In genomic region chr1:216914974-216915373, GRCh38 we compare ENCODE assay signal across 14 cellular contexts.
"Had no signal": no experiment of that assay in that cellular context is flagged by ENCODE, and none has a peak within 500 bp of the region (broad histone marks: within the 10 kb centered on the region; RNA-seq: fewer than 3 reads in every experiment).

No MANE protein-coding gene starts in this region.

- H3K27ac Mint-ChIP-seq: activated CD8-positive, alpha-beta memory T cell treated with anti-CD3 and anti-CD28 coated beads, Interleukin-2, amount 10 ng/mL, durations not matched to agents 7 days and 5 days; activated naive CD4-positive, alpha-beta T cell treated with anti-CD3 and anti-CD28 coated beads, Interleukin-2, amount 50 U/mL, for 24 hours; activated T-cell treated with anti-CD3 and anti-CD28 coated beads, Interleukin-2, amount 50 U/mL, for 24 hours; type B pancreatic cell had no signal

- H3K36me3 Mint-ChIP-seq: activated CD8-positive, alpha-beta memory T cell treated with anti-CD3 and anti-CD28 coated beads, Interleukin-2, amount 10 ng/mL, durations not matched to agents 7 days and 5 days; activated naive CD4-positive, alpha-beta T cell treated with anti-CD3 and anti-CD28 coated beads, Interleukin-2, amount 50 U/mL, for 24 hours; type B pancreatic cell had no signal

- DNase-seq: activated CD4-positive, alpha-beta T cell treated with anti-CD3 and anti-CD28 coated beads for 1 hour; activated CD4-positive, alpha-beta T cell treated with anti-CD3 and anti-CD28 coated beads, Interleukin-2, amount 50 U/mL, for 48 hours; activated CD8-positive, alpha-beta memory T cell treated with anti-CD3 and anti-CD28 coated beads, Interleukin-2, amount 10 ng/mL, durations not matched to agents 7 days and 5 days; activated effector memory CD4-positive, alpha-beta T cell treated with Interleukin-2 at 50 U/mL for 16 hours; activated T-cell treated with anti-CD3 and anti-CD28 coated beads, Interleukin-2, amount 50 U/mL, for 24 hours; esophagus squamous epithelium; heart left ventricle; islet precursor cell; left lung; stimulated activated CD4-positive, alpha-beta T cell treated with anti-CD3 and anti-CD28 coated beads, Interleukin-2, amount 100 ng/mL, for 48 hours; stimulated activated naive CD8-positive, alpha-beta T cell treated with anti-CD3 and anti-CD28 coated beads, Interleukin-15, Interleukin-2, amounts not matched to agents 100 U/mL and 50 U/mL, for 24 hours had no signal

- H3K27ac ChIP-seq: esophagus squamous epithelium, heart left ventricle, left lung, suprapubic skin had no signal

- H3K4me1 Mint-ChIP-seq: activated CD8-positive, alpha-beta memory T cell treated with anti-CD3 and anti-CD28 coated beads, Interleukin-2, amount 10 ng/mL, durations not matched to agents 7 days and 5 days; activated naive CD4-positive, alpha-beta T cell treated with anti-CD3 and anti-CD28 coated beads, Interleukin-2, amount 50 U/mL, for 24 hours had no signal

- H3K9me3 Mint-ChIP-seq: type B pancreatic cell had no signal

- H3K27me3 Mint-ChIP-seq: activated CD8-positive, alpha-beta memory T cell treated with anti-CD3 and anti-CD28 coated beads, Interleukin-2, amount 10 ng/mL, durations not matched to agents 7 days and 5 days; activated naive CD4-positive, alpha-beta T cell treated with anti-CD3 and anti-CD28 coated beads, Interleukin-2, amount 50 U/mL, for 24 hours; activated T-cell treated with anti-CD3 and anti-CD28 coated beads, Interleukin-2, amount 50 U/mL, for 24 hours had no signal

- ATAC-seq: activated CD8-positive, alpha-beta memory T cell treated with anti-CD3 and anti-CD28 coated beads, Interleukin-2, amount 10 ng/mL, durations not matched to agents 7 days and 5 days; left lung; stimulated activated naive CD8-positive, alpha-beta T cell treated with anti-CD3 and anti-CD28 coated beads, Interleukin-15, Interleukin-2, amounts not matched to agents 100 U/mL and 50 U/mL, for 24 hours had no signal

- H3K9me3 ChIP-seq: esophagus squamous epithelium, heart left ventricle, left lung, suprapubic skin had no signal

- H3K4me1 ChIP-seq: esophagus squamous epithelium, left lung, suprapubic skin had no signal

- H3K27me3 ChIP-seq: esophagus squamous epithelium, heart left ventricle, left lung, suprapubic skin had no signal

- H3K4me3 Mint-ChIP-seq: activated CD8-positive, alpha-beta memory T cell treated with anti-CD3 and anti-CD28 coated beads, Interleukin-2, amount 10 ng/mL, durations not matched to agents 7 days and 5 days; activated naive CD4-positive, alpha-beta T cell treated with anti-CD3 and anti-CD28 coated beads, Interleukin-2, amount 50 U/mL, for 24 hours; activated T-cell treated with anti-CD3 and anti-CD28 coated beads, Interleukin-2, amount 50 U/mL, for 24 hours; type B pancreatic cell had no signal

- H3K4me3 ChIP-seq: esophagus squamous epithelium, heart left ventricle, left lung, suprapubic skin had no signal

- H3K36me3 ChIP-seq: esophagus squamous epithelium, heart left ventricle, left lung, suprapubic skin had no signal
